In genomic region chr2:160368988-160369935, GRCh38 we compare ENCODE assay signal across 13 cellular contexts.
DNase-seq lines count a peak whose midpoint lies in the region; ATAC-seq and TF ChIP-seq lines count a peak whose summit lies in the region.
"Had no signal": no experiment of that assay in that cellular context is flagged by ENCODE, and none has a peak within 500 bp of the region (broad histone marks: within the 10 kb centered on the region; RNA-seq: fewer than 3 reads in every experiment).

No MANE protein-coding gene starts in this region.

- H3K4me3 ChIP-seq in heart left ventricle (no peak overlapping the region), muscle layer of duodenum (ENCODE audit: low read depth in 1 of 2, low read length in 2 of 2) (no peak overlapping the region), upper lobe of right lung (no peak overlapping the region)
- H3K4me3 ChIP-seq: GM12878 had no signal

- no peak for DNase-seq in heart left ventricle
- no peak for DNase-seq in cardiac septum (ENCODE audit: low spot score)
- peak; percentile 32 for DNase-seq in dermis blood vessel endothelial cell
- no peak for DNase-seq in upper lobe of right lung
- DNase-seq in KBM-7 = no peak
- no peak for DNase-seq in hypothalamus (lab: John Stamatoyannopoulos, UW)
- DNase-seq: activated CD4-positive, alpha-beta T cell treated with anti-CD3 and anti-CD28 coated beads for 4 hours; amniotic stem cell; NCI-H1436 had no signal

- H3K9me3 ChIP-seq in heart left ventricle (no peaks in the 10 kb centered on the region), muscle layer of duodenum (ENCODE audit: control insufficient read depth in 1 of 2, low read length in 2 of 2) (no peaks in the 10 kb centered on the region), upper lobe of right lung (no peaks in the 10 kb centered on the region)

- no peak for TF ChIP-seq CTCF in heart left ventricle (IDR thresholded peaks at IDR 0.05)
- TF ChIP-seq CTCF in upper lobe of right lung (IDR thresholded peaks at IDR 0.05) = no peak

- no peak for TF ChIP-seq POLR2A in heart left ventricle (IDR thresholded peaks at IDR 0.05)

- ATAC-seq in heart left ventricle (peak in 3 of 4 donors; percentile 6 to 36 (median 8)), upper lobe of right lung (peak; percentile 44), GM19455 (IDR thresholded peaks at IDR 0.05; ENCODE audit: unreplicated experiment) (no peak)
- ATAC-seq: GM12878, Panc1 had no signal

- H3K36me3 ChIP-seq in heart left ventricle = peaks cover 0 to 25% (median 8%) of the 10 kb centered on the region in 9 donors
- no peaks in the 10 kb centered on the region for H3K36me3 ChIP-seq in muscle layer of duodenum (ENCODE audit: control insufficient read depth in 1 of 2, insufficient read depth in 2 of 2, low read length in 2 of 2)
- H3K36me3 ChIP-seq in upper lobe of right lung = peaks cover 20% of the 10 kb centered on the region

- intact Hi-C loops in heart left ventricle (cut with DNase I) = loop anchor here in 3 of 10 donors (5.0 kb wide), 3 partner anchors 37 to 42 kb away; no protein-coding TSS in a partner anchor
- intact Hi-C loops in cardiac septum (cut with DNase I) = no loop called here
- intact Hi-C loops in upper lobe of right lung (cut with DNase I) = no loop called here

- H3K27ac ChIP-seq in heart left ventricle (peak overlapping the region; percentile 2 to 92 (median 48)), muscle layer of duodenum (ENCODE audit: low read length) (peak overlapping the region; percentile 17), upper lobe of right lung (peak overlapping the region; percentile 9)

- WGBS in heart left ventricle, 4 donors = 62 to 68% (median 64%) methylated on average over 7 of the region's 7 CpGs

- H3K27me3 ChIP-seq in heart left ventricle (no peaks in the 10 kb centered on the region), muscle layer of duodenum (ENCODE audit: low read depth, low read length) (no peaks in the 10 kb centered on the region), upper lobe of right lung (no peaks in the 10 kb centered on the region)

- in situ Hi-C loops in KBM-7 (cut with MboI; ENCODE audit: low pct_unique_long_range_greater_than_20kb, low sequenced_read_pairs) = no loop called here

- H3K4me1 ChIP-seq in heart left ventricle = peaks cover 27 to 100% (median 92%) of the 10 kb centered on the region in 12 donors
- H3K4me1 ChIP-seq in muscle layer of duodenum (ENCODE audit: control insufficient read depth in 1 of 2, insufficient read depth in 2 of 2, low read length in 2 of 2) = peaks cover 36 to 89% of the 10 kb centered on the region in 2 donors
- H3K4me1 ChIP-seq in upper lobe of right lung = peaks cover 90% of the 10 kb centered on the region
